Comparison of ENCODE assay signal across 1 cellular context in the genomic region with DNA sequence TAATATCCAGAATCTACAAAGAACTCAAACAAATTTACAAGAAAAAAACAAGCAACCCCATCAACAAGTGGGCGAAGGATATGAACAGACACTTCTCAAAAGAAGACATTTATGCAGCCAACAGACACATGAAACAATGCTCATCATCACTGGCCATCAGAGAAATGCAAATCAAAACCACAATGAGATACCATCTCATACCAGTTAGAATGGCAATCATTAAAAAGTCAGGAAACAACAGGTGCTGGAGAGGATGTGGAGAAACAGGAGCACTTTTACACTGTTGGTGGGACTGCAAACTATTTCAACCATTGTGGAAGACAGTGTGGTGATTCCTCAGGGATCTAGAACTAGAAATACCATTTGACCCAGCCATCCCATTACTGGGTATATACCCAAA. TPM values are rescaled to one million over a fixed set of nuclear protein-coding genes. Genes with fewer than 3 reads are reported as not detected.
"Had no signal": no experiment of that assay in that cellular context is flagged by ENCODE, and none has a peak within 500 bp of the region (broad histone marks: within the 10 kb centered on the region; RNA-seq: fewer than 3 reads in every experiment).

No MANE protein-coding gene starts in this region.

RNA-seq across cellular contexts. Expression of a gene that starts 37.3 kb away (rescaled TPM):
- total RNA-seq: ascending aorta had no signal
